23 cellular contexts compared by ENCODE assay signal in the genomic region with DNA sequence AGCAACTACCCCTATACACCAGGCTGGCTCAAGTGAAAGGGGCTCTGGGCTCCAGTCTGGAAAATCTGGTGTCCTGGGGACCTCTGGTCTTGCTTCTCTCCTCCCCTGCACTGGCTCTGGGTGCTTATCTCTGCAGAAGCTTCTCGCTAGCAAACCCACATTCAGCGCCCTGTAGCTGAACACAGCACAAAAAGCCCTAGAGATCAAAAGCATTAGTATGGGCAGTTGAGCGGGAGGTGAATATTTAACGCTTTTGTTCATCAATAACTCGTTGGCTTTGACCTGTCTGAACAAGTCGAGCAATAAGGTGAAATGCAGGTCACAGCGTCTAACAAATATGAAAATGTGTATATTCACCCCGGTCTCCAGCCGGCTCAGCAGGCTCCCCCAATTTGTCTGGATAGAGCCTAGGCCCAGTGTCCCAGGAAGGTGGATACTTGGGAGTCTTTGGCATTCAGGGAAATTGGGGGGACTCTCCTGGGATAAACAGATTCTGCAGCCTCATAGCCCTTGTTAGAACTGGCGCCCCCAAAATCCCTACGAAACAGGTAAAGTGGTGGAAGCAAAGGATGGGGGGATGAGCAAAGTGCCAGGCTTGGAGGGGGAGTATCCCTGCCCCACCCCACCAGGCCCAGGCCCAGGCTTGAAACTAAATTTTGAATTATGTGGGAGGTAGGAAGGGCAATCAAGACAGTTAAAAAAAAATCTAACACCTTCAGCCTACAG. TPM values are rescaled to one million over a fixed set of nuclear protein-coding genes. Genes with fewer than 3 reads are reported as not detected.
A peak's percentile ranks its signal among the peaks of the same experiment; 100 is the strongest.
DNase-seq lines count a peak whose midpoint lies in the region; ATAC-seq, FAIRE-seq and TF ChIP-seq lines count a peak whose summit lies in the region.
"Had no signal": no experiment of that assay in that cellular context is flagged by ENCODE, and none has a peak within 500 bp of the region (broad histone marks: within the 10 kb centered on the region; RNA-seq: fewer than 3 reads in every experiment).

No MANE protein-coding gene starts in this region.

- no peak overlapping the region for H3K4me3 Mint-ChIP-seq in activated naive CD4-positive, alpha-beta T cell treated with anti-CD3 and anti-CD28 coated beads, Interleukin-2, amount 10 ng/mL, durations not matched to agents 7 days and 5 days

- no peaks in the 10 kb centered on the region for H3K4me1 Mint-ChIP-seq in activated naive CD4-positive, alpha-beta T cell treated with anti-CD3 and anti-CD28 coated beads, Interleukin-2, amount 10 ng/mL, durations not matched to agents 7 days and 5 days

- H3K4me1 ChIP-seq in HepG2 (ENCODE audit: insufficient read depth, low read length): peaks cover 21% of the 10 kb centered on the region
- no peaks in the 10 kb centered on the region for H3K4me1 ChIP-seq in right lobe of liver
- peaks cover 0 to 22% (median 9%) of the 10 kb centered on the region in 4 donors for H3K4me1 ChIP-seq in stomach

- in situ Hi-C loops in HepG2 (cut with HindIII; ENCODE audit: extremely low pct_ligation_motif_present, low pct_unique_long_range_greater_than_20kb): no loop called here
- in situ Hi-C loops in GM13977 (cut with MboI; ENCODE audit: low pct_unique_long_range_greater_than_20kb, low sequenced_read_pairs, unreplicated experiment): loop anchor here (10.0 kb wide), 1 partner anchor 306 kb away; no protein-coding TSS in a partner anchor

- H3K4me3 ChIP-seq in HepG2 (replicated peaks in 1 of 3; ENCODE audit: insufficient read depth in 1 of 3, low read depth in 2 of 3, low read length in 3 of 3) (peak overlapping the region in 1 of 3 experiments; percentile 37; a peak in 1 of 6 replicates), right lobe of liver (no peak overlapping the region), stomach (no peak overlapping the region)
- H3K4me3 ChIP-seq: HAP-1 had no signal

- peak overlapping the region; percentile 37 for H3K4me2 ChIP-seq in HepG2 (ENCODE audit: low read depth, low read length)
- H3K4me2 ChIP-seq: SK-N-SH had no signal

- no peaks in the 10 kb centered on the region for H3K36me3 Mint-ChIP-seq in activated naive CD4-positive, alpha-beta T cell treated with anti-CD3 and anti-CD28 coated beads, Interleukin-2, amount 10 ng/mL, durations not matched to agents 7 days and 5 days

- H3K27ac Mint-ChIP-seq in activated naive CD4-positive, alpha-beta T cell treated with anti-CD3 and anti-CD28 coated beads, Interleukin-2, amount 10 ng/mL, durations not matched to agents 7 days and 5 days: no peak overlapping the region

- TF ChIP-seq EP300 in HepG2 (IDR thresholded peaks at IDR 0.05; ENCODE audit: low read depth in 2 of 2, low read length in 2 of 2) (no peak), HepG2 (CRISPR knock-in tag; IDR thresholded peaks at IDR 0.05; ENCODE audit: borderline replicate concordance) (no peak), stomach (IDR thresholded peaks at IDR 0.05) (no peak)

- H4K20me1 ChIP-seq in HepG2 (ENCODE audit: insufficient read depth, low read length): no peaks in the 10 kb centered on the region

- H3K9me3 ChIP-seq in HepG2 (ENCODE audit: low read length) (no peaks in the 10 kb centered on the region), right lobe of liver (no peaks in the 10 kb centered on the region), stomach (no peaks in the 10 kb centered on the region)
- H3K9me3 ChIP-seq: HAP-1, SK-N-SH had no signal

- TF ChIP-seq RAD21 in HepG2 (CRISPR knock-in tag; IDR thresholded peaks at IDR 0.05): no peak

- H2AFZ ChIP-seq in HepG2 (ENCODE audit: low read length): no peak overlapping the region

- DNase-seq in HepG2 (ENCODE audit: low spot score) (no peak), right lobe of liver (no peak), left kidney (ENCODE audit: low read depth, low spot score) (peak; percentile 67), stomach (peak; percentile 1), HK-2 (ENCODE audit: unreplicated experiment) (no peak), GM13977 (ENCODE audit: low spot score) (no peak)
- no peak for DNase-seq in activated naive CD4-positive, alpha-beta T cell treated with anti-CD3 and anti-CD28 coated beads, Interleukin-2, amount 10 ng/mL, durations not matched to agents 7 days and 5 days
- DNase-seq: AML-193, GDM1, NCI-H1105, NCI-H146, NCI-H2029, NCI-H345, NCI-H524 treated with DMSO at 0.1 percent for 48 hours, NCI-H82, SIG-M5, SK-N-SH had no signal

- BruUV-seq in HepG2 (replicated peaks; lab: Mats Ljungman, UMichigan): no TSS peak

- peak; percentile 68 for ATAC-seq in HepG2
- no peak for ATAC-seq in right lobe of liver
- ATAC-seq: Panc1 had no signal

- 28% methylated on average over 11 of the region's 11 CpGs for WGBS in HepG2 (ENCODE audit: low lambda C conversion rate)
- 18% methylated on average over 9 of the region's 11 CpGs for WGBS in right lobe of liver (ENCODE audit: insufficient coverage, low coverage, low lambda C conversion rate, missing lambda C conversion rate)
- 15 to 35% (median 20%) methylated on average over 10 to 11 of the region's 11 CpGs for WGBS in stomach, 5 donors

- TF ChIP-seq CTCF in HepG2 (CRISPR knock-in tag; IDR thresholded peaks at IDR 0.05): no peak
- TF ChIP-seq CTCF in right lobe of liver (IDR thresholded peaks at IDR 0.05): no peak
- TF ChIP-seq CTCF in stomach (IDR thresholded peaks at IDR 0.05): no peak
- no peak for TF ChIP-seq CTCF in GM13977 (IDR thresholded peaks at IDR 0.05; ENCODE audit: extremely low read depth, insufficient read depth, missing control alignments)

- intact Hi-C loops in HepG2 (cut with micrococcal nuclease; ENCODE audit: unreplicated experiment) (no loop called here), right lobe of liver (cut with DNase I) (loop anchor here (10.0 kb wide), 3 partner anchors 306 to 486 kb away; no protein-coding TSS in a partner anchor), stomach (cut with DNase I; ENCODE audit: low total_unique reads) (no loop called here)

- peak; percentile 12 for FAIRE-seq in HepG2 (lab: Jason Lieb, UNC)
- FAIRE-seq: HTR-8/SVneo had no signal

- H3K9me3 Mint-ChIP-seq in activated naive CD4-positive, alpha-beta T cell treated with anti-CD3 and anti-CD28 coated beads, Interleukin-2, amount 10 ng/mL, durations not matched to agents 7 days and 5 days: no peaks in the 10 kb centered on the region

- H3K27me3 ChIP-seq in HepG2 (ENCODE audit: control insufficient read depth in 1 of 2, insufficient read depth in 2 of 2, low read length in 2 of 2) (peaks cover 19 to 89% of the 10 kb centered on the region in 2 experiments), right lobe of liver (peaks cover 0 to 67% of the 10 kb centered on the region in 2 donors), stomach (peaks cover 27 to 99% (median 92%) of the 10 kb centered on the region in 3 donors)

- H3K36me3 ChIP-seq in HepG2 (replicated peaks in 1 of 2; ENCODE audit: control insufficient read depth in 1 of 2, insufficient read depth in 2 of 2, low read length in 2 of 2) (no peaks in the 10 kb centered on the region), right lobe of liver (no peaks in the 10 kb centered on the region), stomach (no peaks in the 10 kb centered on the region)

- H3K27ac ChIP-seq in HepG2 (ENCODE audit: extremely low read length, insufficient read depth, low read length) (no peak overlapping the region), right lobe of liver (no peak overlapping the region), stomach (no peak overlapping the region)
- H3K27ac ChIP-seq: C4-2B had no signal

- POLR2A ChIA-PET in HepG2 (lab: Yijun Ruan, JAX): no interaction called here

- TF ChIP-seq POLR2A in HepG2 (IDR thresholded peaks at IDR 0.05; ENCODE audit: insufficient read depth in 1 of 2, low read depth in 2 of 2, low read length in 2 of 2): no peak
- TF ChIP-seq POLR2A in right lobe of liver (IDR thresholded peaks at IDR 0.05): no peak
- TF ChIP-seq POLR2A in stomach (IDR thresholded peaks at IDR 0.05): no peak

- H3K79me2 ChIP-seq in HepG2 (ENCODE audit: insufficient read depth, low read length): no peaks in the 10 kb centered on the region

- H3K27me3 Mint-ChIP-seq in activated naive CD4-positive, alpha-beta T cell treated with anti-CD3 and anti-CD28 coated beads, Interleukin-2, amount 10 ng/mL, durations not matched to agents 7 days and 5 days: peaks cover 100% of the 10 kb centered on the region

- no peak overlapping the region for H3K9ac ChIP-seq in HepG2 (ENCODE audit: insufficient read depth, low read depth, low read length)
- H3K9ac ChIP-seq: SK-N-SH had no signal

- CTCF ChIA-PET in HepG2 (lab: Yijun Ruan, JAX; ENCODE audit: low intra/inter-chr PET ratio, low total read pairs): no interaction called here
- CTCF ChIA-PET in activated naive CD4-positive, alpha-beta T cell treated with anti-CD3 and anti-CD28 coated beads, Interleukin-2, amount 10 ng/mL, durations not matched to agents 7 days and 5 days (lab: Charles Lee): no interaction called here

RNA-seq across cellular contexts. Expression of a gene that starts 2.4 kb away (rescaled TPM):
- total RNA-seq in HepG2 (2016; rRNA removed; fragmentation: Illumina TruSeq; extraction: Trizol) (0.31 TPM in 1 of 2 replicates, not detected in the other), right lobe of liver (not detected), stomach (1 to 10 TPM in 2 of 5 donors, not detected in 3; 2.4 to 9.6 TPM)
- not detected in 2 replicates for total RNA-seq in HepG2 (2016; cell fraction: cytosol; rRNA removed; fragmentation: Illumina TruSeq; extraction: Trizol; ENCODE audit: low read depth)
- 0.19 TPM in 1 of 2 replicates, not detected in the other for total RNA-seq in HepG2 (2016; cell fraction: insoluble cytoplasmic fraction; rRNA removed; fragmentation: Illumina TruSeq; extraction: Trizol)
- 0.12 TPM in 1 of 2 replicates, not detected in the other for total RNA-seq in HepG2 (2016; cell fraction: membrane; rRNA removed; fragmentation: Illumina TruSeq; extraction: Trizol)
- 0.34 TPM in 1 of 2 replicates, not detected in the other for total RNA-seq in HepG2 (2016; cell fraction: nucleus; rRNA removed; fragmentation: Illumina TruSeq; extraction: Trizol)
- polyA plus RNA-seq in HepG2 (2011; rRNA removed) (not detected in 2 replicates), stomach (under 1 TPM in 2 of 3 donors, not detected in 1; 0.25 to 0.75 TPM)
- not detected in 2 replicates for polyA plus RNA-seq in HepG2 (2011; cell fraction: cytosol; rRNA removed)
- not detected in 2 replicates for polyA plus RNA-seq in HepG2 (2011; cell fraction: nucleus; rRNA removed)
- polyA plus RNA-seq in HepG2 (2012): not detected in 2 replicates
- polyA plus RNA-seq in HepG2 (2016; cell fraction: cytosol; fragmentation: Illumina TruSeq; extraction: Trizol; ENCODE audit: low read depth): 0.15 TPM in 1 of 2 replicates, not detected in the other
- polyA plus RNA-seq in HepG2 (2016; cell fraction: insoluble cytoplasmic fraction; fragmentation: Illumina TruSeq; extraction: Trizol; ENCODE audit: low read depth): not detected in 2 replicates
- 0.10 and 0.17 TPM in 2 replicates for polyA plus RNA-seq in HepG2 (2016; cell fraction: membrane; fragmentation: Illumina TruSeq; extraction: Trizol; ENCODE audit: low read depth)
- 0.43 and 1.4 TPM in 2 replicates for polyA plus RNA-seq in HepG2 (2016; cell fraction: nucleus; fragmentation: Illumina TruSeq; extraction: Trizol; ENCODE audit: insufficient read depth, low read depth)
- polyA minus RNA-seq in HepG2 (2011; rRNA and poly(A)+ RNA removed; ENCODE audit: low replicate concordance): not detected in 2 replicates
- polyA minus RNA-seq in HepG2 (2011; cell fraction: cytosol; rRNA and poly(A)+ RNA removed): not detected in 2 replicates
- not detected in 2 replicates for polyA minus RNA-seq in HepG2 (2011; cell fraction: nucleus; rRNA and poly(A)+ RNA removed)
- polyA plus RNA-seq: AG04450, IgD-negative memory B cell had no signal

RNA-seq across cellular contexts. Expression of a gene that starts 8.2 kb away (rescaled TPM):
- total RNA-seq in HepG2 (2016; rRNA removed; fragmentation: Illumina TruSeq; extraction: Trizol) (0.08 and 0.09 TPM in 2 replicates), right lobe of liver (not detected), stomach (10 to 100 TPM in 1 of 5 donors, 1 to 10 TPM in 2, not detected in 2; 1.5 to 11.0 (median 2.5) TPM)
- total RNA-seq in HepG2 (2016; cell fraction: cytosol; rRNA removed; fragmentation: Illumina TruSeq; extraction: Trizol; ENCODE audit: low read depth): not detected in 2 replicates
- 0.04 TPM in 1 of 2 replicates, not detected in the other for total RNA-seq in HepG2 (2016; cell fraction: insoluble cytoplasmic fraction; rRNA removed; fragmentation: Illumina TruSeq; extraction: Trizol)
- total RNA-seq in HepG2 (2016; cell fraction: membrane; rRNA removed; fragmentation: Illumina TruSeq; extraction: Trizol): 0.06 and 0.14 TPM in 2 replicates
- 0.19 TPM in 1 of 2 replicates, not detected in the other for total RNA-seq in HepG2 (2016; cell fraction: nucleus; rRNA removed; fragmentation: Illumina TruSeq; extraction: Trizol)
- polyA plus RNA-seq in HepG2 (2011; rRNA removed) (0.05 TPM in 1 of 2 replicates, not detected in the other), stomach (1 to 10 TPM in 1 of 3 donors, under 1 TPM in 2; 0.44 to 2.7 (median 0.78) TPM)
- polyA plus RNA-seq in HepG2 (2011; cell fraction: cytosol; rRNA removed): not detected in 2 replicates
- 0.07 TPM in 1 of 2 replicates, not detected in the other for polyA plus RNA-seq in HepG2 (2011; cell fraction: nucleus; rRNA removed)
- 0.09 TPM in 1 of 2 replicates, not detected in the other for polyA plus RNA-seq in HepG2 (2012)
- polyA plus RNA-seq in HepG2 (2016; cell fraction: cytosol; fragmentation: Illumina TruSeq; extraction: Trizol; ENCODE audit: low read depth): not detected in 2 replicates
- polyA plus RNA-seq in HepG2 (2016; cell fraction: insoluble cytoplasmic fraction; fragmentation: Illumina TruSeq; extraction: Trizol; ENCODE audit: low read depth): 0.28 TPM in 1 of 2 replicates, not detected in the other
- polyA plus RNA-seq in HepG2 (2016; cell fraction: membrane; fragmentation: Illumina TruSeq; extraction: Trizol; ENCODE audit: low read depth): 0.07 TPM in 1 of 2 replicates, not detected in the other
- polyA plus RNA-seq in HepG2 (2016; cell fraction: nucleus; fragmentation: Illumina TruSeq; extraction: Trizol; ENCODE audit: insufficient read depth, low read depth): not detected in 2 replicates
- polyA minus RNA-seq in HepG2 (2011; rRNA and poly(A)+ RNA removed; ENCODE audit: low replicate concordance): not detected in 2 replicates
- polyA minus RNA-seq in HepG2 (2011; cell fraction: cytosol; rRNA and poly(A)+ RNA removed): not detected in 2 replicates
- not detected in 2 replicates for polyA minus RNA-seq in HepG2 (2011; cell fraction: nucleus; rRNA and poly(A)+ RNA removed)
- polyA plus RNA-seq: AG04450, IgD-negative memory B cell had no signal

RNA-seq across cellular contexts. Expression of a gene that starts 19.4 kb away (rescaled TPM):
- not detected in 2 replicates for total RNA-seq in HepG2 (2016; rRNA removed; fragmentation: Illumina TruSeq; extraction: Trizol)
- total RNA-seq in HepG2 (2016; cell fraction: cytosol; rRNA removed; fragmentation: Illumina TruSeq; extraction: Trizol; ENCODE audit: low read depth): not detected in 2 replicates
- not detected in 2 replicates for total RNA-seq in HepG2 (2016; cell fraction: insoluble cytoplasmic fraction; rRNA removed; fragmentation: Illumina TruSeq; extraction: Trizol)
- total RNA-seq in HepG2 (2016; cell fraction: membrane; rRNA removed; fragmentation: Illumina TruSeq; extraction: Trizol): not detected in 2 replicates
- total RNA-seq in HepG2 (2016; cell fraction: nucleus; rRNA removed; fragmentation: Illumina TruSeq; extraction: Trizol): not detected in 2 replicates
- polyA plus RNA-seq in HepG2 (2011; rRNA removed): not detected in 2 replicates
- polyA plus RNA-seq in HepG2 (2011; cell fraction: cytosol; rRNA removed): not detected in 2 replicates
- not detected in 2 replicates for polyA plus RNA-seq in HepG2 (2011; cell fraction: nucleus; rRNA removed)
- polyA plus RNA-seq in HepG2 (2012): not detected in 2 replicates
- not detected in 2 replicates for polyA plus RNA-seq in HepG2 (2016; cell fraction: cytosol; fragmentation: Illumina TruSeq; extraction: Trizol; ENCODE audit: low read depth)
- polyA plus RNA-seq in HepG2 (2016; cell fraction: insoluble cytoplasmic fraction; fragmentation: Illumina TruSeq; extraction: Trizol; ENCODE audit: low read depth): not detected in 2 replicates
- polyA plus RNA-seq in HepG2 (2016; cell fraction: membrane; fragmentation: Illumina TruSeq; extraction: Trizol; ENCODE audit: low read depth): not detected in 2 replicates
- not detected in 2 replicates for polyA plus RNA-seq in HepG2 (2016; cell fraction: nucleus; fragmentation: Illumina TruSeq; extraction: Trizol; ENCODE audit: insufficient read depth, low read depth)
- not detected in 2 replicates for polyA minus RNA-seq in HepG2 (2011; rRNA and poly(A)+ RNA removed; ENCODE audit: low replicate concordance)
- polyA minus RNA-seq in HepG2 (2011; cell fraction: cytosol; rRNA and poly(A)+ RNA removed): not detected in 2 replicates
- not detected in 2 replicates for polyA minus RNA-seq in HepG2 (2011; cell fraction: nucleus; rRNA and poly(A)+ RNA removed)
- under 1 TPM in 1 of 6 experiments, not detected in 5; 0.74 TPM for total RNA-seq in right lobe of liver
- 10 to 100 TPM in 1 of 5 donors, 1 to 10 TPM in 1, under 1 TPM in 1, not detected in 2; 0.58 to 15.9 (median 5.1) TPM for total RNA-seq in stomach
- polyA plus RNA-seq in stomach: 1 to 10 TPM in 2 of 3 donors, under 1 TPM in 1; 0.87 to 1.8 (median 1.7) TPM
- polyA plus RNA-seq: AG04450, IgD-negative memory B cell had no signal

RNA-seq across cellular contexts. Expression of a gene that starts 26.4 kb away (rescaled TPM):
- not detected in 2 replicates for total RNA-seq in HepG2 (2016; rRNA removed; fragmentation: Illumina TruSeq; extraction: Trizol)
- not detected in 2 replicates for total RNA-seq in HepG2 (2016; cell fraction: cytosol; rRNA removed; fragmentation: Illumina TruSeq; extraction: Trizol; ENCODE audit: low read depth)
- total RNA-seq in HepG2 (2016; cell fraction: insoluble cytoplasmic fraction; rRNA removed; fragmentation: Illumina TruSeq; extraction: Trizol): not detected in 2 replicates
- not detected in 2 replicates for total RNA-seq in HepG2 (2016; cell fraction: membrane; rRNA removed; fragmentation: Illumina TruSeq; extraction: Trizol)
- total RNA-seq in HepG2 (2016; cell fraction: nucleus; rRNA removed; fragmentation: Illumina TruSeq; extraction: Trizol): not detected in 2 replicates
- polyA plus RNA-seq in HepG2 (2011; rRNA removed): not detected in 2 replicates
- polyA plus RNA-seq in HepG2 (2011; cell fraction: cytosol; rRNA removed): not detected in 2 replicates
- not detected in 2 replicates for polyA plus RNA-seq in HepG2 (2011; cell fraction: nucleus; rRNA removed)
- not detected in 2 replicates for polyA plus RNA-seq in HepG2 (2012)
- not detected in 2 replicates for polyA plus RNA-seq in HepG2 (2016; cell fraction: cytosol; fragmentation: Illumina TruSeq; extraction: Trizol; ENCODE audit: low read depth)
- polyA plus RNA-seq in HepG2 (2016; cell fraction: insoluble cytoplasmic fraction; fragmentation: Illumina TruSeq; extraction: Trizol; ENCODE audit: low read depth): not detected in 2 replicates
- polyA plus RNA-seq in HepG2 (2016; cell fraction: membrane; fragmentation: Illumina TruSeq; extraction: Trizol; ENCODE audit: low read depth): not detected in 2 replicates
- not detected in 2 replicates for polyA plus RNA-seq in HepG2 (2016; cell fraction: nucleus; fragmentation: Illumina TruSeq; extraction: Trizol; ENCODE audit: insufficient read depth, low read depth)
- polyA minus RNA-seq in HepG2 (2011; rRNA and poly(A)+ RNA removed; ENCODE audit: low replicate concordance): 0.61 TPM in 1 of 2 replicates, not detected in the other
- not detected in 2 replicates for polyA minus RNA-seq in HepG2 (2011; cell fraction: cytosol; rRNA and poly(A)+ RNA removed)
- polyA minus RNA-seq in HepG2 (2011; cell fraction: nucleus; rRNA and poly(A)+ RNA removed): not detected in 2 replicates
- total RNA-seq in right lobe of liver: under 1 TPM in 1 of 6 experiments, not detected in 5; 0.25 TPM
- total RNA-seq in stomach: under 1 TPM in 1 of 5 donors, not detected in 4; 0.18 TPM
- polyA plus RNA-seq in stomach: under 1 TPM; 0.31 to 0.76 (median 0.68) TPM
- polyA plus RNA-seq: AG04450, IgD-negative memory B cell had no signal

RNA-seq across cellular contexts. Expression of a gene that starts 32.3 kb away (rescaled TPM):
- not detected in 2 replicates for total RNA-seq in HepG2 (2016; rRNA removed; fragmentation: Illumina TruSeq; extraction: Trizol)
- not detected in 2 replicates for total RNA-seq in HepG2 (2016; cell fraction: cytosol; rRNA removed; fragmentation: Illumina TruSeq; extraction: Trizol; ENCODE audit: low read depth)
- not detected in 2 replicates for total RNA-seq in HepG2 (2016; cell fraction: insoluble cytoplasmic fraction; rRNA removed; fragmentation: Illumina TruSeq; extraction: Trizol)
- not detected in 2 replicates for total RNA-seq in HepG2 (2016; cell fraction: membrane; rRNA removed; fragmentation: Illumina TruSeq; extraction: Trizol)
- not detected in 2 replicates for total RNA-seq in HepG2 (2016; cell fraction: nucleus; rRNA removed; fragmentation: Illumina TruSeq; extraction: Trizol)
- polyA plus RNA-seq in HepG2 (2011; rRNA removed): not detected in 2 replicates
- polyA plus RNA-seq in HepG2 (2011; cell fraction: cytosol; rRNA removed): not detected in 2 replicates
- not detected in 2 replicates for polyA plus RNA-seq in HepG2 (2011; cell fraction: nucleus; rRNA removed)
- polyA plus RNA-seq in HepG2 (2012): not detected in 2 replicates
- not detected in 2 replicates for polyA plus RNA-seq in HepG2 (2016; cell fraction: cytosol; fragmentation: Illumina TruSeq; extraction: Trizol; ENCODE audit: low read depth)
- polyA plus RNA-seq in HepG2 (2016; cell fraction: insoluble cytoplasmic fraction; fragmentation: Illumina TruSeq; extraction: Trizol; ENCODE audit: low read depth): not detected in 2 replicates
- not detected in 2 replicates for polyA plus RNA-seq in HepG2 (2016; cell fraction: membrane; fragmentation: Illumina TruSeq; extraction: Trizol; ENCODE audit: low read depth)
- not detected in 2 replicates for polyA plus RNA-seq in HepG2 (2016; cell fraction: nucleus; fragmentation: Illumina TruSeq; extraction: Trizol; ENCODE audit: insufficient read depth, low read depth)
- polyA minus RNA-seq in HepG2 (2011; rRNA and poly(A)+ RNA removed; ENCODE audit: low replicate concordance): not detected in 2 replicates
- polyA minus RNA-seq in HepG2 (2011; cell fraction: cytosol; rRNA and poly(A)+ RNA removed): not detected in 2 replicates
- not detected in 2 replicates for polyA minus RNA-seq in HepG2 (2011; cell fraction: nucleus; rRNA and poly(A)+ RNA removed)
- not detected for total RNA-seq in right lobe of liver
- 1 to 10 TPM in 1 of 5 donors, not detected in 4; 2.6 TPM for total RNA-seq in stomach
- polyA plus RNA-seq in stomach: not detected
- polyA plus RNA-seq: AG04450, IgD-negative memory B cell had no signal

Comparison
In these comparisons a context has a peak if more than half of its experiments do, and no peak if none do; other contexts are left out.
1. intact Hi-C loops: an anchor here in right lobe of liver (10.0 kb wide); none called in HepG2 and stomach.
2. DNase-seq: peak in left kidney (single experiment) and stomach (single experiment); none in HepG2 (single experiment), right lobe of liver (0 of 3), HK-2 (single experiment), GM13977 (single experiment) and activated naive CD4-positive, alpha-beta T cell treated with anti-CD3 and anti-CD28 coated beads, Interleukin-2, amount 10 ng/mL, durations not matched to agents 7 days and 5 days (single experiment).